In the genomic region with DNA sequence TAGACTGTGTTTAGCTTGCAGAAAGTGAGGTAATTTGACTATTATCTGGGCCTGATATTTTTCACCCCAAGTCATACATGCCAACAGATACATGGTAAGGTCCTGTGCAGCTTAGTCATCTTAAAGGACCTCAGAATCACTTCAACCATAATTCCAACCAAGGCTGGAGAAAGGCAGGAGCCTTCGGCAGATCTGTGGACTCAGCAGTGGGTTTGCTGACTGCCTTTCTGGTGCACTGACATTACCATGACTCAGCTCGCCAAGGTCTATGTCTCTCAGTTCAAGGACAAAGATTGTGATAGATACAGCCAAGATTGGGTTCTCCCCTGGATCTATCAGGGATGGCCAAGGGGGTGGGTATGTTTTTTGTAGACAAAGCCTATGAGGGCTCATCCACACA, we compare ENCODE assay signal across 29 cellular contexts. TPM values are rescaled to one million over a fixed set of nuclear protein-coding genes. Genes with fewer than 3 reads are reported as not detected.
A peak's percentile ranks its signal among the peaks of the same experiment; 100 is the strongest.
DNase-seq lines count a peak whose midpoint lies in the region; ATAC-seq, FAIRE-seq and TF ChIP-seq lines count a peak whose summit lies in the region.
"Had no signal": no experiment of that assay in that cellular context is flagged by ENCODE, and none has a peak within 500 bp of the region (broad histone marks: within the 10 kb centered on the region; RNA-seq: fewer than 3 reads in every experiment).

No MANE protein-coding gene starts in this region.

- WGBS in mesenchymal stem cell = 81% methylated on average over 2 of the region's 2 CpGs

- H3K4me2 ChIP-seq in BLaER1 = 0 out of 2 replicates have a peak overlapping the region, but pooled peaks have one; percentile 18
- no peak overlapping the region for H3K4me2 ChIP-seq in astrocyte (ENCODE audit: low read length)
- H3K4me2 ChIP-seq in mesenchymal stem cell (ENCODE audit: low read length, poor library complexity, severe bottlenecking) = no peak overlapping the region

- no peaks in the 10 kb centered on the region for H3K9me3 Mint-ChIP-seq in astrocyte (ENCODE audit: unreplicated experiment)
- no peaks in the 10 kb centered on the region for H3K9me3 Mint-ChIP-seq in activated T-helper 17 cell treated with anti-CD3 and anti-CD28 coated beads, Interleukin-2, amount 50 U/mL, for 72 hours
- H3K9me3 Mint-ChIP-seq: CD4-positive, alpha-beta T cell had no signal

- H4K20me1 ChIP-seq in BLaER1 (no peaks in the 10 kb centered on the region), astrocyte (ENCODE audit: insufficient read depth, low read length) (no peaks in the 10 kb centered on the region)

- H3K4ac ChIP-seq in mesenchymal stem cell (ENCODE audit: low read depth in 1 of 2, low read length in 2 of 2) = no peak overlapping the region

- no peak overlapping the region for H2BK15ac ChIP-seq in mesenchymal stem cell (ENCODE audit: low read depth, poor library complexity, severe bottlenecking)

- no peak overlapping the region for H2BK5ac ChIP-seq in mesenchymal stem cell (ENCODE audit: low read depth, low read length, poor library complexity, severe bottlenecking)

- no peak overlapping the region for H4K8ac ChIP-seq in mesenchymal stem cell (ENCODE audit: low read length)

- DNase-seq in HCEC 1CT = peak; percentile 10
- peak; percentile 8 for DNase-seq in astrocyte (ENCODE audit: low read depth)
- no peak for DNase-seq in mesenchymal stem cell
- DNase-seq in RCC 7860 (ENCODE audit: low spot score) = no peak
- no peak for DNase-seq in ureter (ENCODE audit: low spot score)
- no peak for DNase-seq in GM13976 (ENCODE audit: low spot score)
- DNase-seq: 8988T; ACHN; CD4-positive, alpha-beta T cell; GDM1; KG1; MM.1S; NCI-H1417; NCI-H1694; NCI-H2081; NCI-H226; NCI-H510A; NCI-H69; SIG-M5; SW 1271 had no signal

- no peaks in the 10 kb centered on the region for H3K79me2 ChIP-seq in astrocyte (ENCODE audit: insufficient read depth, low read length)

- H3K4me3 Mint-ChIP-seq in astrocyte (ENCODE audit: unreplicated experiment) = no peak overlapping the region
- H3K4me3 Mint-ChIP-seq in activated T-helper 17 cell treated with anti-CD3 and anti-CD28 coated beads, Interleukin-2, amount 50 U/mL, for 72 hours = no peak overlapping the region
- H3K4me3 Mint-ChIP-seq: CD4-positive, alpha-beta T cell had no signal

- no peak overlapping the region for H4K91ac ChIP-seq in mesenchymal stem cell (ENCODE audit: low read length)

- FAIRE-seq in astrocyte (lab: Jason Lieb, UNC) (no peak), RCC 7860 (lab: Jason Lieb, UNC) (no peak)
- FAIRE-seq: D721Med, GM12891, GM19239, HTR-8/SVneo had no signal

- H3K27ac Mint-ChIP-seq in astrocyte (ENCODE audit: unreplicated experiment) = no peak overlapping the region
- no peak overlapping the region for H3K27ac Mint-ChIP-seq in activated T-helper 17 cell treated with anti-CD3 and anti-CD28 coated beads, Interleukin-2, amount 50 U/mL, for 72 hours
- H3K27ac Mint-ChIP-seq: CD4-positive, alpha-beta T cell had no signal

- H2AFZ ChIP-seq in astrocyte (ENCODE audit: low read depth, low read length) (no peak overlapping the region), mesenchymal stem cell (ENCODE audit: low read depth, low read length) (no peak overlapping the region)

- no peak overlapping the region for H3K23ac ChIP-seq in mesenchymal stem cell (ENCODE audit: low read length in 2 of 2)

- no peaks in the 10 kb centered on the region for H3K36me3 Mint-ChIP-seq in astrocyte (ENCODE audit: low read depth, unreplicated experiment)
- no peaks in the 10 kb centered on the region for H3K36me3 Mint-ChIP-seq in activated T-helper 17 cell treated with anti-CD3 and anti-CD28 coated beads, Interleukin-2, amount 50 U/mL, for 72 hours (ENCODE audit: low read depth)

- TF ChIP-seq CTCF in astrocyte (IDR thresholded peaks at IDR 0.05; ENCODE audit: insufficient read depth, low read depth, low read length) = no peak
- no peak for TF ChIP-seq CTCF in GM13976 (IDR thresholded peaks at IDR 0.05; ENCODE audit: borderline replicate concordance, control extremely low read depth, extremely low read depth, insufficient read depth, missing control alignments)

- no peak overlapping the region for H3K4me3 ChIP-seq in BLaER1
- no peak overlapping the region for H3K4me3 ChIP-seq in astrocyte (ENCODE audit: insufficient read depth, low read depth, low read length)
- no peak overlapping the region for H3K4me3 ChIP-seq in mesenchymal stem cell (ENCODE audit: insufficient read depth in 1 of 2, low read depth in 1 of 2, low read length in 2 of 2)
- H3K4me3 ChIP-seq: SK-N-MC had no signal

- H3K18ac ChIP-seq in mesenchymal stem cell (ENCODE audit: low read depth in 1 of 2, low read length in 2 of 2) = no peak overlapping the region

- H3K14ac ChIP-seq in mesenchymal stem cell (ENCODE audit: low read length in 2 of 2) = no peak overlapping the region

- peaks cover 16% of the 10 kb centered on the region for H3K4me1 Mint-ChIP-seq in astrocyte (ENCODE audit: low read depth, unreplicated experiment)
- H3K4me1 Mint-ChIP-seq in activated T-helper 17 cell treated with anti-CD3 and anti-CD28 coated beads, Interleukin-2, amount 50 U/mL, for 72 hours = no peaks in the 10 kb centered on the region

- H3K27me3 ChIP-seq in BLaER1 (no peaks in the 10 kb centered on the region), astrocyte (ENCODE audit: insufficient read depth, low read length) (no peaks in the 10 kb centered on the region), mesenchymal stem cell (ENCODE audit: control insufficient read depth in 1 of 2, insufficient read depth in 1 of 2, low read length in 2 of 2) (peaks cover 6 to 8% of the 10 kb centered on the region in 2 experiments)

- H3K36me3 ChIP-seq in BLaER1 (no peaks in the 10 kb centered on the region), astrocyte (ENCODE audit: insufficient read depth, low read length) (no peaks in the 10 kb centered on the region), mesenchymal stem cell (ENCODE audit: control insufficient read depth in 1 of 2, insufficient read depth in 2 of 2, low read depth in 1 of 2, low read length in 2 of 2) (no peaks in the 10 kb centered on the region)

- peaks cover 7% of the 10 kb centered on the region for H3K4me1 ChIP-seq in BLaER1
- H3K4me1 ChIP-seq in astrocyte (ENCODE audit: insufficient read depth, low read length) = peaks cover 5% of the 10 kb centered on the region
- H3K4me1 ChIP-seq in mesenchymal stem cell (ENCODE audit: control insufficient read depth, insufficient read depth, low read depth, low read length) = peaks cover 8% of the 10 kb centered on the region

- no peak overlapping the region for H2BK12ac ChIP-seq in mesenchymal stem cell (ENCODE audit: low read length in 2 of 2)

- H3K79me1 ChIP-seq in mesenchymal stem cell (replicated peaks; ENCODE audit: low read length, poor library complexity, severe bottlenecking) = no peaks in the 10 kb centered on the region

- no peak overlapping the region for H2BK120ac ChIP-seq in mesenchymal stem cell (ENCODE audit: low read depth, low read length)

- H3K27me3 Mint-ChIP-seq in astrocyte (ENCODE audit: low read depth, unreplicated experiment) = peaks cover 7% of the 10 kb centered on the region
- H3K27me3 Mint-ChIP-seq in activated T-helper 17 cell treated with anti-CD3 and anti-CD28 coated beads, Interleukin-2, amount 50 U/mL, for 72 hours = peaks cover 21% of the 10 kb centered on the region
- H3K27me3 Mint-ChIP-seq: CD4-positive, alpha-beta T cell had no signal

- H3K9ac ChIP-seq in BLaER1 (no peak overlapping the region), astrocyte (ENCODE audit: low read length) (no peak overlapping the region), mesenchymal stem cell (ENCODE audit: low read length) (no peak overlapping the region)

- in situ Hi-C loops in GM13976 (cut with MboI; ENCODE audit: low sequenced_read_pairs, unreplicated experiment) = no loop called here

- H3K27ac ChIP-seq in BLaER1 (no peak overlapping the region), astrocyte (ENCODE audit: low read depth, low read length) (no peak overlapping the region), mesenchymal stem cell (ENCODE audit: low read length, poor library complexity, severe bottlenecking) (no peak overlapping the region)
- H3K27ac ChIP-seq: SK-N-MC had no signal

- no peak for ATAC-seq in activated T-helper 17 cell treated with anti-CD3 and anti-CD28 coated beads, Interleukin-2, amount 50 U/mL, for 72 hours (replicated peaks)

- no peaks in the 10 kb centered on the region for H3K9me3 ChIP-seq in BLaER1
- no peaks in the 10 kb centered on the region for H3K9me3 ChIP-seq in astrocyte (ENCODE audit: insufficient read depth, low read depth, low read length)
- H3K9me3 ChIP-seq in mesenchymal stem cell (ENCODE audit: control insufficient read depth, low read length) = no peaks in the 10 kb centered on the region

- peak overlapping the region; percentile 5 for H2AK5ac ChIP-seq in mesenchymal stem cell (ENCODE audit: low read length, severe bottlenecking)

RNA-seq across cellular contexts. Expression of a gene that starts 32.7 kb away (rescaled TPM):
- total RNA-seq in astrocyte = not detected in 2 replicates
- polyA plus RNA-seq in mesenchymal stem cell (2013, experiment 1 of 2) = 0.06 TPM
- polyA plus RNA-seq in mesenchymal stem cell (2013, experiment 2 of 2) = not detected
- not detected for total RNA-seq in activated T-helper 17 cell treated with anti-CD3 and anti-CD28 coated beads, Interleukin-2, amount 50 U/mL, for 72 hours
- not detected for total RNA-seq in ureter
- total RNA-seq: CD4-positive, alpha-beta T cell; H4 had no signal
- polyA plus RNA-seq: BJ had no signal

Comparison
In these comparisons a context has a peak if more than half of its experiments do, and no peak if none do; other contexts are left out.
1. DNase-seq: peak in HCEC 1CT (single experiment) and astrocyte (single experiment); none in mesenchymal stem cell (single experiment), RCC 7860 (single experiment), ureter (single experiment) and GM13976 (single experiment).